17 cellular contexts compared by ENCODE assay signal in genomic region chr4:159541143-159541542, GRCh38.
DNase-seq lines count a peak whose midpoint lies in the region; ATAC-seq, FAIRE-seq and TF ChIP-seq lines count a peak whose summit lies in the region.
"Had no signal": no experiment of that assay in that cellular context is flagged by ENCODE, and none has a peak within 500 bp of the region (broad histone marks: within the 10 kb centered on the region; RNA-seq: fewer than 3 reads in every experiment).

No MANE protein-coding gene starts in this region.

- H3K79me1 ChIP-seq in H1 (ENCODE audit: low read depth, low read length): no peaks in the 10 kb centered on the region

- no peak overlapping the region for H2BK120ac ChIP-seq in H1 (replicated peaks; ENCODE audit: low read depth, low read length)

- no peak overlapping the region for H3K4me2 ChIP-seq in H1 (ENCODE audit: insufficient read depth in 1 of 2, low read depth in 2 of 2, low read length in 2 of 2)

- H3K79me2 ChIP-seq in H1 (ENCODE audit: control insufficient read depth in 1 of 2, insufficient read depth in 2 of 2, low read length in 2 of 2): no peaks in the 10 kb centered on the region

- H3K9me3 Mint-ChIP-seq in activated naive CD4-positive, alpha-beta T cell treated with anti-CD3 and anti-CD28 coated beads, Interleukin-2, amount 50 U/mL, for 72 hours: peaks cover 11 to 14% of the 10 kb centered on the region in 2 donors
- H3K9me3 Mint-ChIP-seq: HFFc6 had no signal

- intact Hi-C loops in A673 (cut with micrococcal nuclease; ENCODE audit: unreplicated experiment): no loop called here

- H3K4me1 ChIP-seq in A673 (ENCODE audit: insufficient read depth, low read length, poor library complexity, severe bottlenecking): no peaks in the 10 kb centered on the region
- peaks cover 38% of the 10 kb centered on the region for H3K4me1 ChIP-seq in HUES48 (ENCODE audit: control insufficient read depth, insufficient read depth, low read length)
- peaks cover 3 to 9% (median 4%) of the 10 kb centered on the region in 4 experiments; a peak in 4 of 7 replicates for H3K4me1 ChIP-seq in H1 (replicated peaks in 1 of 4; ENCODE audit: control insufficient read depth in 3 of 4, insufficient read depth in 4 of 4, low read length in 3 of 4)

- peaks cover 0 to 8% of the 10 kb centered on the region in 2 donors for H3K36me3 Mint-ChIP-seq in activated naive CD4-positive, alpha-beta T cell treated with anti-CD3 and anti-CD28 coated beads, Interleukin-2, amount 50 U/mL, for 72 hours
- H3K36me3 Mint-ChIP-seq: CD8-positive, alpha-beta T cell had no signal

- no peak overlapping the region for H2AFZ ChIP-seq in H1 (ENCODE audit: low read length)

- TF ChIP-seq EP300 in H1 (IDR thresholded peaks at IDR 0.05; ENCODE audit: borderline replicate concordance in 1 of 2, low read depth in 2 of 2, low read length in 2 of 2): no peak

- no peak overlapping the region for H4K8ac ChIP-seq in H1 (ENCODE audit: extremely low read depth, insufficient read depth, low read length)

- H2BK20ac ChIP-seq in H1 (ENCODE audit: low read length): no peak overlapping the region

- H3K23ac ChIP-seq in H1 (ENCODE audit: insufficient read length): no peak overlapping the region

- CTCF ChIA-PET in A673 (lab: Charles Lee) (no interaction called here), H1 (lab: Charles Lee; ENCODE audit: partially characterized antibody) (interaction anchor here (1.0 kb wide), 1 partner anchor 15 kb away, joined by 3 read pairs; no protein-coding TSS in a partner anchor)

- H3K9ac ChIP-seq in HUES48 (ENCODE audit: low read depth, low read length) (no peak overlapping the region), H1 (replicated peaks in 1 of 4; ENCODE audit: extremely low read depth in 1 of 4, low read depth in 3 of 4, low read length in 3 of 4) (no peak overlapping the region)
- H3K9ac ChIP-seq: BLaER1 treated with 17β-estradiol and CSF1 and Interleukin-3, amounts not matched to agents 10 nM and 100 nM had no signal

- H3K27me3 ChIP-seq in A673 (replicated peaks; ENCODE audit: insufficient read depth, low read depth, low read length, poor library complexity) (no peaks in the 10 kb centered on the region), HUES48 (ENCODE audit: control insufficient read depth, insufficient read depth, low read length) (no peaks in the 10 kb centered on the region), H1 (replicated peaks in 1 of 4; ENCODE audit: control insufficient read depth in 3 of 4, extremely low read depth in 1 of 4, insufficient read depth in 3 of 4, low read length in 3 of 4) (no peaks in the 10 kb centered on the region)
- H3K27me3 ChIP-seq: BLaER1 treated with 17β-estradiol and CSF1 and Interleukin-3, amounts not matched to agents 10 nM and 100 nM had no signal

- H2BK5ac ChIP-seq in H1 (ENCODE audit: low read depth, low read length): no peak overlapping the region

- TF ChIP-seq CTCF in A673 (conservative IDR thresholded peaks at IDR 0.05; ENCODE audit: low read depth, low read length) (peak; percentile 22; the same call in 1 of the 2 replicates), H1 (IDR thresholded peaks at IDR 0.05; ENCODE audit: control extremely low read depth in 1 of 3, insufficient read depth in 1 of 3, low read depth in 1 of 3, low read length in 3 of 3) (no peak)

- peaks cover 8% of the 10 kb centered on the region for H3K9me3 ChIP-seq in A673 (ENCODE audit: low read depth, low read length, poor library complexity, severe bottlenecking)
- H3K9me3 ChIP-seq in HUES48 (ENCODE audit: control insufficient read depth, insufficient read depth, low read length): peaks cover 16% of the 10 kb centered on the region
- H3K9me3 ChIP-seq in H1 (ENCODE audit: insufficient read depth in 2 of 2, low read depth in 1 of 2, low read length in 1 of 2): peaks cover 8 to 11% of the 10 kb centered on the region in 2 experiments; a peak in 3 of 4 replicates

- POLR2A ChIA-PET in A673 (lab: Charles Lee; ENCODE audit: low non-redundant PET): no interaction called here
- POLR2A ChIA-PET in H1 (lab: Charles Lee; ENCODE audit: partially characterized antibody): no interaction called here

- FAIRE-seq in H1 (lab: Jason Lieb, UNC): no peak
- FAIRE-seq: GM12878 had no signal

- TF ChIP-seq POLR2A in H1 (IDR thresholded peaks at IDR 0.05; ENCODE audit: control extremely low read depth in 1 of 2, low read depth in 2 of 2, low read length in 2 of 2): no peak

- H3K4ac ChIP-seq in H1 (replicated peaks; ENCODE audit: insufficient read length, low read depth, low read length): no peak overlapping the region

- no peaks in the 10 kb centered on the region; the same call in 1 of the 2 replicates for H3K23me2 ChIP-seq in H1 (ENCODE audit: low read depth, low read length)

- no peak overlapping the region for H4K5ac ChIP-seq in H1 (ENCODE audit: insufficient read length, low read depth, low read length)

- peak; percentile 8 to 15; a peak in 1 of 4 replicates for TF ChIP-seq RAD21 in H1 (IDR thresholded peaks at IDR 0.05 in 1 of 2, conservative IDR thresholded peaks at IDR 0.05 in 1 of 2; ENCODE audit: low read depth in 2 of 2, low read length in 2 of 2)

- no TSS peak for BruUV-seq in A673 (replicated peaks; lab: Mats Ljungman, UMichigan)

- no peak overlapping the region for H2BK12ac ChIP-seq in H1 (ENCODE audit: low read depth, low read length)

- 90% methylated on average over 2 of the region's 2 CpGs; no CpG with 5 or more reads in 1 of the 2 experiments for WGBS in H1 (ENCODE audit: extremely low coverage in 1 of 2, insufficient coverage in 1 of 2, insufficient read length in 1 of 2, insufficient replicate concordance in 2 of 2, low coverage in 1 of 2, low lambda C conversion rate in 2 of 2, missing lambda C conversion rate in 1 of 2), 2 experiments

- H3K27ac Mint-ChIP-seq in activated naive CD4-positive, alpha-beta T cell treated with anti-CD3 and anti-CD28 coated beads, Interleukin-2, amount 50 U/mL, for 72 hours: no peak overlapping the region
- H3K27ac Mint-ChIP-seq: B cell; CD8-positive, alpha-beta T cell; HFFc6 had no signal

- H3K14ac ChIP-seq in H1 (ENCODE audit: insufficient read length): no peak overlapping the region

- H3K27ac ChIP-seq in A673 (ENCODE audit: low read depth, low read length, poor library complexity, severe bottlenecking) (no peak overlapping the region), HUES48 (ENCODE audit: low read depth, low read length) (peak overlapping the region; percentile 13), H1 (ENCODE audit: low read depth, low read length) (no peak overlapping the region)
- H3K27ac ChIP-seq: BLaER1 treated with 17β-estradiol and CSF1 and Interleukin-3, amounts not matched to agents 10 nM and 100 nM had no signal

- H3K4me3 ChIP-seq in A673 (ENCODE audit: low read depth, low read length, poor library complexity, severe bottlenecking) (no peak overlapping the region), HUES48 (ENCODE audit: low read depth, low read length) (no peak overlapping the region), H1 (ENCODE audit: extremely low read depth in 1 of 4, insufficient read depth in 2 of 4, low read depth in 3 of 4, low read length in 4 of 4) (no peak overlapping the region)
- H3K4me3 ChIP-seq: BLaER1 treated with 17β-estradiol and CSF1 and Interleukin-3, amounts not matched to agents 10 nM and 100 nM; GM12878 had no signal

- H3K36me3 ChIP-seq in A673 (ENCODE audit: insufficient read depth, low read length, poor library complexity, severe bottlenecking) (no peaks in the 10 kb centered on the region), HUES48 (ENCODE audit: control insufficient read depth, insufficient read depth, low read length) (no peaks in the 10 kb centered on the region), H1 (ENCODE audit: control insufficient read depth in 2 of 4, insufficient read depth in 4 of 4, low read length in 3 of 4) (no peaks in the 10 kb centered on the region; a peak in 1 of 8 replicates)
- H3K36me3 ChIP-seq: BLaER1 treated with 17β-estradiol and CSF1 and Interleukin-3, amounts not matched to agents 10 nM and 100 nM had no signal

- DNase-seq in A673 (ENCODE audit: low spot score) (no peak), H1 (ENCODE audit: low read depth in 1 of 2, low spot score in 2 of 2) (no peak), midbrain (lab: John Stamatoyannopoulos, UW) (peak; percentile 1), SK-N-DZ (ENCODE audit: low spot score) (no peak), NAMALWA (ENCODE audit: low spot score) (no peak)
- DNase-seq in activated naive CD4-positive, alpha-beta T cell treated with anti-CD3 and anti-CD28 coated beads, Interleukin-2, amount 50 U/mL, for 72 hours (ENCODE audit: low spot score in 2 of 2): no peak
- DNase-seq: 8988T; Calu3; CD8-positive, alpha-beta T cell; DMS79 treated with DMSO at 0.1 percent for 48 hours; HCEC 1CT; HFFc6 had no signal

- H3K56ac ChIP-seq in H1 (replicated peaks; ENCODE audit: insufficient read length, low read depth, low read length): no peak overlapping the region

- H2BK15ac ChIP-seq in H1 (ENCODE audit: low read length): no peak overlapping the region

- H3K18ac ChIP-seq in H1 (ENCODE audit: extremely low read depth, low read length): no peak overlapping the region

- ATAC-seq in activated naive CD4-positive, alpha-beta T cell treated with anti-CD3 and anti-CD28 coated beads, Interleukin-2, amount 50 U/mL, for 72 hours: no peak
- ATAC-seq in HG03135 (IDR thresholded peaks at IDR 0.05; ENCODE audit: unreplicated experiment): no peak
- ATAC-seq: CD8-positive, alpha-beta T cell; GM12878 had no signal

- H2AK5ac ChIP-seq in H1 (ENCODE audit: low read depth, low read length): no peak overlapping the region

- no peak overlapping the region for H4K91ac ChIP-seq in H1 (replicated peaks; ENCODE audit: insufficient read length, low read length)

- H4K20me1 ChIP-seq in H1 (replicated peaks in 1 of 2; ENCODE audit: control insufficient read depth in 1 of 2, insufficient read depth in 2 of 2, low read length in 2 of 2): no peaks in the 10 kb centered on the region
- H4K20me1 ChIP-seq: BLaER1 treated with 17β-estradiol and CSF1 and Interleukin-3, amounts not matched to agents 10 nM and 100 nM had no signal

TF ChIP-seq in H1, 55 proteins besides CTCF, POLR2A, EP300 and RAD21:
- TF ChIP-seq E2F6 (IDR thresholded peaks at IDR 0.05) (no peak), CTBP2 (IDR thresholded peaks at IDR 0.05; ENCODE audit: borderline replicate concordance, insufficient read depth, insufficient read length, low read length) (no peak), POU5F1 (IDR thresholded peaks at IDR 0.05; ENCODE audit: low read depth, low read length) (no peak), TEAD4 (IDR thresholded peaks at IDR 0.05; ENCODE audit: low read depth, low read length) (no peak)
TF ChIP-seq in H1: peak in this region for 0.
